In the genomic region with DNA sequence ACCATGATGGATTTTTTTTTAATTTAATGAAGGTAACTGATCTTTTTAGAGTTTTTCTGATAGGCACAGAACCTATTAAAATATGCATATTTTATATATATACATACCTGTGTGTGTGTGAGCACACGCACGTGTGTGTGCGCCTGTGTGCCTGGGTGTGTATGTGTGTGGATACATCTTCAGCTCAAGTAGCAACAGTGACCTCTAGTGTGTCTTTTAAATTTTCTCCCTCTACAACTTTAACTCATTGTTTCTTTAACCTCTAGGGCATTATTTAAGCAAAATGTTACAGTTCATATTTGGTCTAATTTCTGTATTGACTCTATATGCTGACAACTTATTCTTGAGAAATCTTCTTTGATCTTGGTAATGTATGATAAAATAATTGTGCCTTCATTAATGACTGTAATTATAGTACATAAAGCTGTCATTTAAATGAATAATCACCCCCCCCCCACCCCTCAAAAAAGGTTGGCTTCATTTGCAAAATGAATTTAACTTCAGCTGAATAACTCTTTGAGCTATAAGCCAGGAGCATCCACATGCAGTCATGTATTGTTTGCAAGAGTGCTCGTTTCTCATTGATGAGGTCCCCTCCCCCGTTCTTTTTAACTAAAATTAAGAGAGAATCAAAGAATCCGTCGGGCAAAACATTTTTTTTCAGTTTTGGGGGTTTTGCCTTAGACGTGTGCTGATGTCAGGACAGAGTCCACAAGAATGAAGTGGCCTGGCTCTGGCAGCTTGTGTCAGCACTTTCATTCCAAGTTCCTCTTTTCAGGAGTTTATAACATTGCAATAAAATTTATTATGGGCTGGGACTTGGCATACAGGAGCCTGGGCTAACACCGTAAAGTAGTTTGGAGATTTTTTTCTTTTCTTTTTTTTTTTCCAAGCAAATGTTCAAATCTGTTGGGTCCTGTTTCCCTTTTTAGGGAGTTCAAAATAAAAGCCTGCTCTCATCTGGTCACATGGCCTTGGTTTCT, we compare ENCODE assay signal across 8 cellular contexts.
A peak's percentile ranks its signal among the peaks of the same experiment; 100 is the strongest.
DNase-seq lines count a peak whose midpoint lies in the region; ATAC-seq, FAIRE-seq and TF ChIP-seq lines count a peak whose summit lies in the region.

No MANE protein-coding gene starts in this region.

- intact Hi-C loops in GM12878 (cut with micrococcal nuclease; ENCODE audit: unreplicated experiment) (loop anchor here (5.0 to 10.0 kb wide), 2 partner anchors 242 to 1050 kb away; no protein-coding TSS in a partner anchor), posterior vena cava (cut with DNase I) (no loop called here)

- CTCF ChIA-PET in GM12878 (lab: Yijun Ruan, JAX) = interaction anchor here (0.6 to 1.6 kb wide), 14 partner anchors 11 to 1048 kb away, joined by 3 to 8 read pairs (median 3); no protein-coding TSS in a partner anchor

- H3K9me3 Mint-ChIP-seq in stimulated activated effector memory CD8-positive, alpha-beta T cell treated with anti-CD3 and anti-CD28 coated beads, Interleukin-12 subunit alpha, Interleukin-12 subunit beta, amount 100 ng/mL, for 72 hours = no peaks in the 10 kb centered on the region

- no peaks in the 10 kb centered on the region for H4K20me1 ChIP-seq in GM12878 (ENCODE audit: control insufficient read depth, insufficient read depth)

- no peak overlapping the region for H3K4me3 ChIP-seq in GM12878

- no peaks in the 10 kb centered on the region for H3K4me1 Mint-ChIP-seq in stimulated activated effector memory CD8-positive, alpha-beta T cell treated with anti-CD3 and anti-CD28 coated beads, Interleukin-12 subunit alpha, Interleukin-12 subunit beta, amount 100 ng/mL, for 72 hours

- 16% methylated on average over 9 of the region's 9 CpGs for WGBS in GM12878 (ENCODE audit: insufficient coverage, insufficient replicate concordance, low lambda C conversion rate, missing lambda C conversion rate)

- TF ChIP-seq EP300 in GM12878 (IDR thresholded peaks at IDR 0.05; ENCODE audit: borderline replicate concordance in 1 of 2, control insufficient read depth in 1 of 2, low read depth in 2 of 2, low read length in 2 of 2) = no peak

- H3K27ac Mint-ChIP-seq in stimulated activated effector memory CD8-positive, alpha-beta T cell treated with anti-CD3 and anti-CD28 coated beads, Interleukin-12 subunit alpha, Interleukin-12 subunit beta, amount 100 ng/mL, for 72 hours = no peak overlapping the region

- peaks cover 0 to 2% of the 10 kb centered on the region in 2 experiments; a peak in 1 of 4 replicates for H3K27me3 ChIP-seq in GM12878 (replicated peaks in 1 of 2; ENCODE audit: control insufficient read depth in 2 of 2, insufficient read depth in 2 of 2, low read length in 1 of 2)

- H3K36me3 ChIP-seq in GM12878 (ENCODE audit: control insufficient read depth in 2 of 2, insufficient read depth in 2 of 2, low read length in 1 of 2) = no peaks in the 10 kb centered on the region

- TF ChIP-seq CTCF in GM12873 (IDR thresholded peaks at IDR 0.05; ENCODE audit: insufficient read depth, low read depth, low read length, missing control alignments) = peak; percentile 26
- TF ChIP-seq CTCF in GM12878 (IDR thresholded peaks at IDR 0.05 in 2 of 3, conservative IDR thresholded peaks at IDR 0.05 in 1 of 3; ENCODE audit: control insufficient read depth in 2 of 3, extremely low read depth in 1 of 3, insufficient read depth in 1 of 3, low read depth in 3 of 3, low read length in 3 of 3) = peak; percentile 5 to 42 (median 19); a peak in 2 of 6 replicates

- POLR2A ChIA-PET in GM12878 (lab: Charles Lee) = no interaction called here

- no peak overlapping the region for H2AFZ ChIP-seq in GM12878 (ENCODE audit: control insufficient read depth, low read depth, low read length)

- peak; percentile 81 for ATAC-seq in GM12878
- ATAC-seq in stimulated activated effector memory CD8-positive, alpha-beta T cell treated with anti-CD3 and anti-CD28 coated beads, Interleukin-12 subunit alpha, Interleukin-12 subunit beta, amount 100 ng/mL, for 72 hours = no peak

- H3K9ac ChIP-seq in GM12878 (ENCODE audit: control insufficient read depth, insufficient read depth, low read length) = no peak overlapping the region

- H3K27ac ChIP-seq in GM12878 (ENCODE audit: control insufficient read depth, insufficient read depth) = no peak overlapping the region

- no peak overlapping the region for H3K4me3 Mint-ChIP-seq in stimulated activated effector memory CD8-positive, alpha-beta T cell treated with anti-CD3 and anti-CD28 coated beads, Interleukin-12 subunit alpha, Interleukin-12 subunit beta, amount 100 ng/mL, for 72 hours

- TF ChIP-seq POLR2A in GM12878 (IDR thresholded peaks at IDR 0.05; ENCODE audit: low read depth, low read length) = no peak

- BruUV-seq in GM12878 (replicated peaks; lab: Mats Ljungman, UMichigan) = no TSS peak

- SMC1A ChIA-PET in GM12878 (lab: Charles Lee; ENCODE audit: uncharacterized antibody, unreplicated experiment) = interaction anchor here (0.7 to 3.6 kb wide), 6 partner anchors 9 to 307 kb away, joined by 3 to 21 read pairs (median 3); no protein-coding TSS in a partner anchor

- no peak overlapping the region for H3K4me2 ChIP-seq in GM12878 (ENCODE audit: control insufficient read depth, insufficient read depth)

- H3K79me2 ChIP-seq in GM12878 (ENCODE audit: control insufficient read depth, insufficient read depth, low read length) = no peaks in the 10 kb centered on the region

- TF ChIP-seq RAD21 in GM12878 (IDR thresholded peaks at IDR 0.05; ENCODE audit: insufficient read depth, low read depth, low read length) = peak; percentile 50

- no peak for FAIRE-seq in GM12878 (lab: Jason Lieb, UNC)

- no peaks in the 10 kb centered on the region for H3K9me3 ChIP-seq in GM12878 (replicated peaks; ENCODE audit: control insufficient read depth, insufficient read depth, low read length)

- peak; percentile 58 for DNase-seq in NCI-H146 treated with DMSO at 0.1 percent for 48 hours (lab: John Stamatoyannopoulos, UW; ENCODE audit: unreplicated experiment)
- no peak for DNase-seq in GM12878 (ENCODE audit: low read depth, low spot score)
- peak; percentile 55 for DNase-seq in kidney glomerular epithelial cell (lab: John Stamatoyannopoulos, UW)
- no peak for DNase-seq in SKM-1 treated with dmso at 0.1 percent for 144 hours (lab: John Stamatoyannopoulos, UW; ENCODE audit: unreplicated experiment)
- no peak for DNase-seq in posterior vena cava (ENCODE audit: low spot score)
- DNase-seq in stimulated activated effector memory CD8-positive, alpha-beta T cell treated with anti-CD3 and anti-CD28 coated beads, Interleukin-12 subunit alpha, Interleukin-12 subunit beta, amount 100 ng/mL, for 72 hours (ENCODE audit: low spot score in 2 of 2) = no peak
- DNase-seq in ureter (ENCODE audit: low spot score) = no peak

- in situ Hi-C loops in GM12878 (cut with MboI) = no loop called here

- no peaks in the 10 kb centered on the region for H3K36me3 Mint-ChIP-seq in stimulated activated effector memory CD8-positive, alpha-beta T cell treated with anti-CD3 and anti-CD28 coated beads, Interleukin-12 subunit alpha, Interleukin-12 subunit beta, amount 100 ng/mL, for 72 hours

- RAD21 ChIA-PET in GM12878 (lab: Charles Lee; ENCODE audit: unreplicated experiment) = interaction anchor here (0.6 to 1.2 kb wide), 4 partner anchors 60 to 582 kb away, joined by 3 to 7 read pairs (median 4); no protein-coding TSS in a partner anchor

- H3K4me1 ChIP-seq in GM12878 (ENCODE audit: control insufficient read depth, insufficient read depth, low read length) = no peaks in the 10 kb centered on the region

TF ChIP-seq in GM12878, 131 proteins besides CTCF, POLR2A, EP300 and RAD21:
- TF ChIP-seq SMARCA5 (IDR thresholded peaks at IDR 0.05) (no peak), ASH2L (IDR thresholded peaks at IDR 0.05; ENCODE audit: borderline replicate concordance, low read depth) (no peak), SPI1 (IDR thresholded peaks at IDR 0.05; ENCODE audit: borderline replicate concordance, insufficient read depth, low read depth, low read length) (0 out of 2 replicates have a peak, but pooled peaks have one; percentile 18), MXI1 (IDR thresholded peaks at IDR 0.05; ENCODE audit: low read depth, low read length) (no peak)

Comparison
In these comparisons a context has a peak if more than half of its experiments do, and no peak if none do; other contexts are left out.
1. DNase-seq: peak in NCI-H146 treated with DMSO at 0.1 percent for 48 hours (single experiment) and kidney glomerular epithelial cell (single experiment); none in GM12878 (single experiment), SKM-1 treated with dmso at 0.1 percent for 144 hours (single experiment), posterior vena cava (single experiment), stimulated activated effector memory CD8-positive, alpha-beta T cell treated with anti-CD3 and anti-CD28 coated beads, Interleukin-12 subunit alpha, Interleukin-12 subunit beta, amount 100 ng/mL, for 72 hours (0 of 2) and ureter (single experiment).